Comparison of ENCODE assay signal across 13 cellular contexts in the genomic region with DNA sequence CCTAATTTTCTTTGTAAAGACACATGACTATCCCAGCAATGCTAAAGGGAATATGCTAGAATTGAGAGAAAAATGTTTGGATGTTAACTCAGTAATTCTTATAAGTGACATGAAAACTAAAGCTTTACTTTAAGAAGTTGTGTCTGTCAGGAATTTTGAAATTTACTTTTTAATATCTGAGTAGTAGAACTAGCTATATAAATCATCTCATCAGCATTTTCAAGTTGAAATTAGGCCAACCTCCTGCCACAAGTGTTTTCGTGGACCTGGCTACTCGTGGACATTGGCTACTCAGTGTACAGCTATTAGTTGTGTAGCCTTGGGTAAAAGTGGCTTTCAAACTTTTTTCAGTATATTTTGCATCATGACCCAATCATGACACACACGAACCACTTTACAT.
DNase-seq lines count a peak whose midpoint lies in the region; ATAC-seq and TF ChIP-seq lines count a peak whose summit lies in the region.
"Had no signal": no experiment of that assay in that cellular context is flagged by ENCODE, and none has a peak within 500 bp of the region (broad histone marks: within the 10 kb centered on the region; RNA-seq: fewer than 3 reads in every experiment).

No MANE protein-coding gene starts in this region.

- intact Hi-C loops in heart left ventricle (cut with DNase I) (loop anchor here in 4 of 10 donors (5.0 to 10.0 kb wide), 3 partner anchors 64 to 71 kb away; a partner anchor contains a TSS), Right ventricle myocardium inferior (cut with DNase I) (loop anchor here (5.0 kb wide), 1 partner anchor 39 kb away; no protein-coding TSS in a partner anchor), upper lobe of right lung (cut with DNase I) (no loop called here)

- WGBS in heart left ventricle, 4 donors = 47 to 51% (median 48%) methylated on average over 3 of the region's 3 CpGs

- H3K36me3 ChIP-seq in heart left ventricle (no peaks in the 10 kb centered on the region), adipocyte (ENCODE audit: control insufficient read depth, insufficient read depth, low read length, severe bottlenecking) (no peaks in the 10 kb centered on the region), upper lobe of right lung (no peaks in the 10 kb centered on the region)
- H3K36me3 ChIP-seq: HAP-1 had no signal

- peak overlapping the region; percentile 6 to 96 (median 92) for H3K27ac Mint-ChIP-seq in naive B cell

- peaks cover 7 to 14% of the 10 kb centered on the region in 2 donors for H3K36me3 Mint-ChIP-seq in naive B cell

- H3K4me3 ChIP-seq in heart left ventricle (peak overlapping the region in 3 of 12 donors; percentile 22 to 41 (median 40)), adipocyte (ENCODE audit: low read length) (no peak overlapping the region), upper lobe of right lung (no peak overlapping the region)
- H3K4me3 ChIP-seq: HAP-1 had no signal

- peak overlapping the region; percentile 84 to 92 (median 90) for H3K4me3 Mint-ChIP-seq in naive B cell

- TF ChIP-seq CTCF in heart left ventricle (IDR thresholded peaks at IDR 0.05) = no peak
- no peak for TF ChIP-seq CTCF in upper lobe of right lung (IDR thresholded peaks at IDR 0.05)

- peaks cover 32 to 96% (median 86%) of the 10 kb centered on the region in 12 donors for H3K4me1 ChIP-seq in heart left ventricle
- H3K4me1 ChIP-seq in adipocyte (ENCODE audit: control insufficient read depth, insufficient read depth, low read length) = peaks cover 71% of the 10 kb centered on the region
- H3K4me1 ChIP-seq in upper lobe of right lung = peaks cover 72% of the 10 kb centered on the region

- H3K27me3 ChIP-seq in heart left ventricle = no peaks in the 10 kb centered on the region
- H3K27me3 ChIP-seq in adipocyte (replicated peaks; ENCODE audit: control insufficient read depth, insufficient read depth, low read length) = no peaks in the 10 kb centered on the region
- H3K27me3 ChIP-seq in upper lobe of right lung = no peaks in the 10 kb centered on the region

- no peaks in the 10 kb centered on the region for H3K27me3 Mint-ChIP-seq in naive B cell
- H3K27me3 Mint-ChIP-seq: progenitor cell of endocrine pancreas had no signal

- H3K9me3 ChIP-seq in heart left ventricle = no peaks in the 10 kb centered on the region
- no peaks in the 10 kb centered on the region for H3K9me3 ChIP-seq in adipocyte (ENCODE audit: control insufficient read depth, low read length)
- H3K9me3 ChIP-seq in upper lobe of right lung = no peaks in the 10 kb centered on the region
- H3K9me3 ChIP-seq: HAP-1 had no signal

- H3K9ac ChIP-seq in adipocyte (ENCODE audit: low read length) = peak overlapping the region; percentile 73

- H3K27ac ChIP-seq in heart left ventricle (peak overlapping the region; percentile 23 to 90 (median 82)), upper lobe of right lung (peak overlapping the region; percentile 75)

- ATAC-seq in heart left ventricle (no peak), Right ventricle myocardium inferior (no peak), naive B cell (ENCODE audit: low read depth in 2 of 2) (no peak), upper lobe of right lung (no peak), GM19395 (IDR thresholded peaks at IDR 0.05; ENCODE audit: unreplicated experiment) (no peak)

- H3K4me1 Mint-ChIP-seq in naive B cell = peaks cover 59 to 82% (median 77%) of the 10 kb centered on the region in 3 donors

- H3K9me3 Mint-ChIP-seq in naive B cell = peaks cover 1 to 6% (median 5%) of the 10 kb centered on the region in 7 donors

- no peak for TF ChIP-seq POLR2A in heart left ventricle (IDR thresholded peaks at IDR 0.05)

- DNase-seq in heart left ventricle (no peak), Right ventricle myocardium inferior (ENCODE audit: missing footprints) (no peak), adipocyte (ENCODE audit: low read depth) (no peak), naive B cell (no peak), upper lobe of right lung (no peak), SHP77 treated with DMSO at 0.1 percent for 48 hours (lab: John Stamatoyannopoulos, UW) (no peak), Kasumi-1 (lab: John Stamatoyannopoulos, UW) (no peak)
- DNase-seq: activated effector memory CD4-positive, alpha-beta T cell treated with anti-CD3 and anti-CD28 coated beads, Interleukin-2, amount 50 U/mL, for 16 hours; NCI-H1092 treated with DMSO at 0.1 percent for 48 hours; NCI-H748 treated with DMSO at 0.1 percent for 48 hours had no signal
